Comparison of ENCODE assay signal across 12 cellular contexts in the genomic region with DNA sequence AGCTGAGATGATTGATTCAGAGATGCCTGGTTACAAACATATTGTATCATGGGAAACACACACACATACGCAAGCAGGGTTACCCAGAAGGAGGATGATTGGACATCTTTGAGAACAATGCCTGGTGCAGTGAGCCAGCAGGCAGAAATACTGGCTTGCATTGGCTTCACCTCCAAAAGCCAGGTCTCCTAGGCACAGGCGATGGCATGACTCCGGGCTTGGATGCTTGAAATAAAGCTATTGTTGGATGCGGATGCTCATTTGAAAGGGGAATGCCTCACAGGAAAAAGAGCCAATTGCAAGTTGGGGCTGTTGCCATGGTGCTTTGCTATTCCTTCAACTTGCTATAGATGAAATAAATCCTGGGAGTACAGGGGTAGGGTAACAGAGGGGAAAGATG.
DNase-seq lines count a peak whose midpoint lies in the region; ATAC-seq, FAIRE-seq and TF ChIP-seq lines count a peak whose summit lies in the region.
"Had no signal": no experiment of that assay in that cellular context is flagged by ENCODE, and none has a peak within 500 bp of the region (broad histone marks: within the 10 kb centered on the region; RNA-seq: fewer than 3 reads in every experiment).

No MANE protein-coding gene starts in this region.

- no peaks in the 10 kb centered on the region for H3K9me3 ChIP-seq in neutrophil
- H3K9me3 ChIP-seq in Karpas-422 (ENCODE audit: low read length): no peaks in the 10 kb centered on the region
- H3K9me3 ChIP-seq: thoracic aorta had no signal

- H3K27ac ChIP-seq in GM23338 (ENCODE audit: low read depth) (peak overlapping the region; percentile 98), neutrophil (peak overlapping the region; percentile 51), Karpas-422 (ENCODE audit: low read length) (no peak overlapping the region)
- H3K27ac ChIP-seq: thoracic aorta had no signal

- no peaks in the 10 kb centered on the region for H4K20me1 ChIP-seq in GM23338 (replicated peaks; ENCODE audit: insufficient read depth)
- no peaks in the 10 kb centered on the region for H4K20me1 ChIP-seq in Karpas-422 (ENCODE audit: insufficient read depth, low read depth, low read length)

- peaks cover 63% of the 10 kb centered on the region for H3K79me2 ChIP-seq in GM23338 (replicated peaks; ENCODE audit: insufficient read depth)
- H3K79me2 ChIP-seq in Karpas-422 (ENCODE audit: low read length): no peaks in the 10 kb centered on the region

- no peaks in the 10 kb centered on the region for H3K36me3 ChIP-seq in GM23338 (ENCODE audit: insufficient read depth)
- H3K36me3 ChIP-seq in neutrophil: peaks cover 31% of the 10 kb centered on the region
- H3K36me3 ChIP-seq in Karpas-422 (ENCODE audit: insufficient read depth, low read length): no peaks in the 10 kb centered on the region; the same call in 1 of the 2 replicates
- H3K36me3 ChIP-seq: thoracic aorta had no signal

- H3K4me3 ChIP-seq in GM23338 (peak overlapping the region; percentile 46), neutrophil (ENCODE audit: low read depth in 1 of 2, low read length in 1 of 2) (no peak overlapping the region), Karpas-422 (ENCODE audit: low read length) (no peak overlapping the region)
- H3K4me3 ChIP-seq: thoracic aorta had no signal

- H3K4me3 Mint-ChIP-seq in GM23338: peak overlapping the region; percentile 49
- H3K4me3 Mint-ChIP-seq in T-cell: peak overlapping the region in 2 of 3 donors; percentile 10 to 75

- no peak for FAIRE-seq in urothelium cell line (lab: Jason Lieb, UNC)

- H3K27me3 ChIP-seq in GM23338 (ENCODE audit: insufficient read depth) (no peaks in the 10 kb centered on the region), neutrophil (no peaks in the 10 kb centered on the region), Karpas-422 (ENCODE audit: low read length) (no peaks in the 10 kb centered on the region)

- no peak overlapping the region for H2AFZ ChIP-seq in GM23338
- H2AFZ ChIP-seq in Karpas-422 (ENCODE audit: low read length): no peak overlapping the region

- peaks cover 81% of the 10 kb centered on the region for H3K4me1 Mint-ChIP-seq in GM23338
- H3K4me1 Mint-ChIP-seq in T-cell: peaks cover 95 to 98% (median 97%) of the 10 kb centered on the region in 3 donors

- CTCF ChIA-PET in T-cell (lab: Charles Lee): interaction anchor here in 1 of 2 donors (0.7 to 1.4 kb wide), 6 partner anchors 8 to 106 kb away, joined by 3 to 4 read pairs (median 3); no protein-coding TSS in a partner anchor

- no peak overlapping the region for H3K9ac ChIP-seq in Karpas-422 (ENCODE audit: low read length)

- TF ChIP-seq CTCF in GM23338 (conservative IDR thresholded peaks at IDR 0.05; ENCODE audit: low read depth in 2 of 2): no peak
- TF ChIP-seq CTCF in neutrophil (IDR thresholded peaks at IDR 0.05): no peak

- no peaks in the 10 kb centered on the region; the same call in 1 of the 2 replicates for H3F3A ChIP-seq in GM23338 (replicated peaks; ENCODE audit: low read depth)

- POLR2A ChIA-PET in T-cell (lab: Charles Lee): interaction anchor here in 1 of 2 donors (0.7 to 5.4 kb wide), 3 partner anchors 8 to 17 kb away, joined by 4 to 131 read pairs (median 4); no protein-coding TSS in a partner anchor

- H3K27me3 Mint-ChIP-seq in GM23338 (ENCODE audit: insufficient read depth, low read depth, poor library complexity) (peaks cover 2% of the 10 kb centered on the region), T-cell (no peaks in the 10 kb centered on the region)

- H3K9me3 Mint-ChIP-seq in GM23338: no peaks in the 10 kb centered on the region
- peaks cover 0 to 4% (median 0%) of the 10 kb centered on the region in 3 donors for H3K9me3 Mint-ChIP-seq in T-cell

- H3K27ac Mint-ChIP-seq in GM23338: peak overlapping the region; percentile 89
- H3K27ac Mint-ChIP-seq in T-cell: peak overlapping the region; percentile 82 to 95

- DNase-seq in GM23338 (ENCODE audit: low spot score): peak; percentile 85
- no peak for DNase-seq in T-cell
- DNase-seq in urothelium cell line (ENCODE audit: low spot score): no peak
- no peak for DNase-seq in Karpas-422
- DNase-seq in ureter (ENCODE audit: low spot score): no peak
- DNase-seq: DMS53, left colon, NCI-H1694 had no signal

- no peaks in the 10 kb centered on the region for H3K9me2 ChIP-seq in GM23338 (ENCODE audit: insufficient read depth)
- H3K9me2 ChIP-seq in Karpas-422 (replicated peaks; ENCODE audit: insufficient read depth, low read length): no peaks in the 10 kb centered on the region

- H3K4me2 ChIP-seq in GM23338 (peak overlapping the region; percentile 74), Karpas-422 (ENCODE audit: low read depth, low read length, poor library complexity, severe bottlenecking) (no peak overlapping the region)

- H3K4me1 ChIP-seq in GM23338 (ENCODE audit: insufficient read depth): peaks cover 70% of the 10 kb centered on the region
- H3K4me1 ChIP-seq in neutrophil (ENCODE audit: control insufficient read depth in 1 of 2, insufficient read depth in 1 of 2, low read depth in 1 of 2, low read length in 1 of 2): peaks cover 25 to 49% of the 10 kb centered on the region in 2 experiments
- peaks cover 68% of the 10 kb centered on the region for H3K4me1 ChIP-seq in Karpas-422 (ENCODE audit: low read length)

- H3K36me3 Mint-ChIP-seq in GM23338 (ENCODE audit: low read depth) (no peaks in the 10 kb centered on the region; the same call in 2 of the 3 replicates), T-cell (peaks cover 55% of the 10 kb centered on the region)

- peak; percentile 62 for ATAC-seq in GM23338
- no peak for ATAC-seq in T-cell (replicated peaks in 1 of 4)
- peak; percentile 32 for ATAC-seq in esophagus mucosa
- no peak for ATAC-seq in GM21723 (IDR thresholded peaks at IDR 0.05; ENCODE audit: unreplicated experiment)
- ATAC-seq: left colon had no signal

TF ChIP-seq in GM23338, 12 proteins besides CTCF, POLR2A, EP300 and RAD21:
- TF ChIP-seq POLR2AphosphoS5 (IDR thresholded peaks at IDR 0.05; ENCODE audit: low read depth): peak; percentile 39; the same call in 1 of the 2 replicates
- no peak for TF ChIP-seq ZNF462 (CRISPR knock-in tag; IDR thresholded peaks at IDR 0.05)

Comparison
In these comparisons a context has a peak if more than half of its experiments do, and no peak if none do; other contexts are left out.
1. ATAC-seq: peak in GM23338 (single experiment) and esophagus mucosa (single experiment); none in T-cell (0 of 4) and GM21723 (single experiment).